26 cellular contexts compared by ENCODE assay signal in genomic region chr9:71936066-71936465, GRCh38. TPM values are rescaled to one million over a fixed set of nuclear protein-coding genes. Genes with fewer than 3 reads are reported as not detected.
DNase-seq lines count a peak whose midpoint lies in the region; ATAC-seq and TF ChIP-seq lines count a peak whose summit lies in the region.
"Had no signal": no experiment of that assay in that cellular context is flagged by ENCODE, and none has a peak within 500 bp of the region (broad histone marks: within the 10 kb centered on the region; RNA-seq: fewer than 3 reads in every experiment).

No MANE protein-coding gene starts in this region.

- H3K9ac ChIP-seq in GM23248: no peak overlapping the region
- H3K9ac ChIP-seq: BLaER1 had no signal

- POLR2A ChIA-PET in naive thymus-derived CD4-positive, alpha-beta T cell (lab: Charles Lee): interaction anchor here (1.1 kb wide), 1 partner anchor 181 kb away, joined by 3 read pairs; no protein-coding TSS in a partner anchor

- H3K27me3 Mint-ChIP-seq in naive thymus-derived CD4-positive, alpha-beta T cell: no peaks in the 10 kb centered on the region
- H3K27me3 Mint-ChIP-seq: activated naive CD4-positive, alpha-beta T cell treated with anti-CD3 and anti-CD28 coated beads, Interleukin-2, amount 10 ng/mL, durations not matched to agents 7 days and 5 days; naive thymus-derived CD8-positive, alpha-beta T cell; stimulated activated naive CD8-positive, alpha-beta T cell treated with anti-CD3 and anti-CD28 coated beads, Interleukin-15, amount 100 ng/mL, for 72 hours had no signal

- H3K4me1 ChIP-seq in GM23248 (ENCODE audit: insufficient read depth): peaks cover 20% of the 10 kb centered on the region
- peaks cover 22% of the 10 kb centered on the region for H3K4me1 ChIP-seq in suprapubic skin
- H3K4me1 ChIP-seq in naive thymus-derived CD4-positive, alpha-beta T cell (ENCODE audit: control insufficient read depth in 2 of 2, insufficient read depth in 2 of 2, low read length in 2 of 2): no peaks in the 10 kb centered on the region
- H3K4me1 ChIP-seq: BLaER1, left lung had no signal

- H3K36me3 ChIP-seq in GM23248 (ENCODE audit: low read depth): no peaks in the 10 kb centered on the region
- no peaks in the 10 kb centered on the region for H3K36me3 ChIP-seq in suprapubic skin
- no peaks in the 10 kb centered on the region for H3K36me3 ChIP-seq in naive thymus-derived CD4-positive, alpha-beta T cell (ENCODE audit: control insufficient read depth in 2 of 3, insufficient read depth in 3 of 3, low read length in 3 of 3)
- H3K36me3 ChIP-seq: cardiac muscle cell, left lung, transverse colon had no signal

- H3K79me2 ChIP-seq in GM23248 (ENCODE audit: insufficient read depth): peaks cover 82% of the 10 kb centered on the region

- peaks cover 0 to 18% (median 16%) of the 10 kb centered on the region in 5 donors for H3K36me3 Mint-ChIP-seq in naive thymus-derived CD4-positive, alpha-beta T cell

- peaks cover 3 to 55% (median 33%) of the 10 kb centered on the region in 7 donors for H3K4me1 Mint-ChIP-seq in naive thymus-derived CD4-positive, alpha-beta T cell
- H3K4me1 Mint-ChIP-seq: activated naive CD4-positive, alpha-beta T cell treated with anti-CD3 and anti-CD28 coated beads, Interleukin-2, amount 10 ng/mL, durations not matched to agents 7 days and 5 days had no signal

- H4K20me1 ChIP-seq in GM23248 (ENCODE audit: insufficient read depth): no peaks in the 10 kb centered on the region

- in situ Hi-C loops in GM23248 (cut with MboI): no loop called here

- no peak for TF ChIP-seq EP300 in suprapubic skin (IDR thresholded peaks at IDR 0.05)

- peak overlapping the region in 1 of 10 donors; percentile 9 for H3K4me3 Mint-ChIP-seq in naive thymus-derived CD4-positive, alpha-beta T cell
- H3K4me3 Mint-ChIP-seq: activated naive CD4-positive, alpha-beta T cell treated with anti-CD3 and anti-CD28 coated beads, Interleukin-2, amount 10 ng/mL, durations not matched to agents 7 days and 5 days; activated T-helper 1 cell treated with anti-CD3 and anti-CD28 coated beads, Interleukin-12 subunit alpha, Interleukin-12 subunit beta, Interleukin-2, Interleukin-4 antibody, amounts not matched to agents 30 ng/mL and 10 ng/mL and 1 ng/mL, durations not matched to agents 14 hours and 24 hours and 36 hours; mesothelial cell of epicardium; naive thymus-derived CD8-positive, alpha-beta T cell; stimulated activated naive CD8-positive, alpha-beta T cell treated with anti-CD3 and anti-CD28 coated beads, Interleukin-15, amount 100 ng/mL, for 72 hours; T-helper 2 cell treated with Interferon-gamma antibody and Interleukin-4, amounts not matched to agents 5 μg/mL and 100 μg/mL, for 36 hours had no signal

- no peak for ATAC-seq in GM21619 (IDR thresholded peaks at IDR 0.05; ENCODE audit: unreplicated experiment)
- no peak for ATAC-seq in naive thymus-derived CD4-positive, alpha-beta T cell
- ATAC-seq: left lung; naive thymus-derived CD8-positive, alpha-beta T cell; stimulated activated naive CD8-positive, alpha-beta T cell treated with anti-CD3 and anti-CD28 coated beads, Interleukin-15, amount 100 ng/mL, for 72 hours had no signal

- H3F3A ChIP-seq in GM23248 (ENCODE audit: insufficient read depth): peaks cover 15% of the 10 kb centered on the region

- H3K4me3 ChIP-seq in GM23248 (no peak overlapping the region), foreskin fibroblast (ENCODE audit: low read depth in 1 of 2, low read length in 2 of 2) (no peak overlapping the region), suprapubic skin (no peak overlapping the region)
- H3K4me3 ChIP-seq in naive thymus-derived CD4-positive, alpha-beta T cell (ENCODE audit: low read length): no peak overlapping the region
- H3K4me3 ChIP-seq: BLaER1, cardiac muscle cell, left lung, transverse colon had no signal

- no peak for TF ChIP-seq POLR2A in suprapubic skin (IDR thresholded peaks at IDR 0.05)

- no peak overlapping the region for H3K4me2 ChIP-seq in GM23248 (ENCODE audit: unreplicated experiment)
- H3K4me2 ChIP-seq: BLaER1 had no signal

- H3K9me2 ChIP-seq in GM23248 (ENCODE audit: insufficient read depth): no peaks in the 10 kb centered on the region

- H3K9me3 Mint-ChIP-seq in naive thymus-derived CD4-positive, alpha-beta T cell: peaks cover 0 to 4% (median 0%) of the 10 kb centered on the region in 11 donors
- H3K9me3 Mint-ChIP-seq: activated naive CD4-positive, alpha-beta T cell treated with anti-CD3 and anti-CD28 coated beads, Interleukin-2, amount 10 ng/mL, durations not matched to agents 7 days and 5 days; activated T-helper 1 cell treated with anti-CD3 and anti-CD28 coated beads, Interleukin-12 subunit alpha, Interleukin-12 subunit beta, Interleukin-2, Interleukin-4 antibody, amounts not matched to agents 30 ng/mL and 10 ng/mL and 1 ng/mL, durations not matched to agents 14 hours and 24 hours and 36 hours; stimulated activated naive CD8-positive, alpha-beta T cell treated with anti-CD3 and anti-CD28 coated beads, Interleukin-15, amount 100 ng/mL, for 72 hours; T-helper 2 cell treated with Interferon-gamma antibody and Interleukin-4, amounts not matched to agents 5 μg/mL and 100 μg/mL, for 36 hours had no signal

- intact Hi-C loops in naive thymus-derived CD4-positive, alpha-beta T cell (cut with micrococcal nuclease): no loop called here

- H3K27ac ChIP-seq in GM23248 (peak overlapping the region; percentile 2; the same call in 1 of the 2 replicates), angular gyrus (ENCODE audit: low read depth, low read length) (peak overlapping the region; percentile 91), suprapubic skin (peak overlapping the region; percentile 69)
- H3K27ac ChIP-seq in naive thymus-derived CD4-positive, alpha-beta T cell (ENCODE audit: low read depth, low read length): no peak overlapping the region
- H3K27ac ChIP-seq: BLaER1, cardiac muscle cell, HL-60, left lung, transverse colon had no signal

- H3K27ac Mint-ChIP-seq in naive thymus-derived CD4-positive, alpha-beta T cell: peak overlapping the region in 2 of 9 donors; percentile 14 to 65
- H3K27ac Mint-ChIP-seq: activated naive CD4-positive, alpha-beta T cell treated with anti-CD3 and anti-CD28 coated beads, Interleukin-2, amount 10 ng/mL, durations not matched to agents 7 days and 5 days; activated T-helper 1 cell treated with anti-CD3 and anti-CD28 coated beads, Interleukin-12 subunit alpha, Interleukin-12 subunit beta, Interleukin-2, Interleukin-4 antibody, amounts not matched to agents 30 ng/mL and 10 ng/mL and 1 ng/mL, durations not matched to agents 14 hours and 24 hours and 36 hours; mesothelial cell of epicardium; stimulated activated naive CD8-positive, alpha-beta T cell treated with anti-CD3 and anti-CD28 coated beads, Interleukin-15, amount 100 ng/mL, for 72 hours; T-helper 2 cell treated with Interferon-gamma antibody and Interleukin-4, amounts not matched to agents 5 μg/mL and 100 μg/mL, for 36 hours had no signal

- TF ChIP-seq CTCF in foreskin fibroblast (IDR thresholded peaks at IDR 0.05; ENCODE audit: low read depth, low read length) (no peak), suprapubic skin (IDR thresholded peaks at IDR 0.05) (no peak)

- no peaks in the 10 kb centered on the region for H3K9me3 ChIP-seq in GM23248 (ENCODE audit: low read depth)
- H3K9me3 ChIP-seq in suprapubic skin: no peaks in the 10 kb centered on the region
- H3K9me3 ChIP-seq in naive thymus-derived CD4-positive, alpha-beta T cell (ENCODE audit: control insufficient read depth in 2 of 3, low read length in 3 of 3): no peaks in the 10 kb centered on the region
- H3K9me3 ChIP-seq: BLaER1, left lung, transverse colon had no signal

- no peak overlapping the region for H2AFZ ChIP-seq in GM23248

- CTCF ChIA-PET in naive thymus-derived CD4-positive, alpha-beta T cell (lab: Charles Lee): interaction anchor here (0.6 kb wide), 1 partner anchor 21 kb away, joined by 5 read pairs; no protein-coding TSS in a partner anchor

- WGBS in GM23248 (ENCODE audit: low coverage in 1 of 2, low lambda C conversion rate in 2 of 2, missing lambda C conversion rate in 2 of 2), 2 experiments: 40 to 41% methylated on average over 1 of the region's 1 CpG
- WGBS in suprapubic skin: 35% methylated on average over 1 of the region's 1 CpG

- H3K27me3 ChIP-seq in GM23248 (replicated peaks; ENCODE audit: insufficient read depth) (no peaks in the 10 kb centered on the region), suprapubic skin (no peaks in the 10 kb centered on the region)
- no peaks in the 10 kb centered on the region for H3K27me3 ChIP-seq in naive thymus-derived CD4-positive, alpha-beta T cell (ENCODE audit: control insufficient read depth in 2 of 2, insufficient read depth in 2 of 2, low read length in 2 of 2)
- H3K27me3 ChIP-seq: BLaER1, cardiac muscle cell, left lung, transverse colon had no signal

- DNase-seq in GM23248: peak; percentile 27
- DNase-seq in foreskin fibroblast: peak; percentile 15 to 42
- no peak for DNase-seq in suprapubic skin (ENCODE audit: low spot score in 2 of 2)
- no peak for DNase-seq in NCI-H446 (lab: John Stamatoyannopoulos, UW)
- no peak for DNase-seq in stimulated activated CD4-positive, alpha-beta T cell treated with anti-CD3 and anti-CD28 coated beads, Interleukin-2, amount 100 ng/mL, for 24 hours
- DNase-seq in naive thymus-derived CD4-positive, alpha-beta T cell: no peak
- DNase-seq: ACHN; activated CD4-positive, alpha-beta T cell treated with anti-CD3 and anti-CD28 coated beads for 4 hours; activated naive CD4-positive, alpha-beta T cell treated with anti-CD3 and anti-CD28 coated beads, Interleukin-2, amount 10 ng/mL, durations not matched to agents 7 days and 5 days; amniotic stem cell; left lung; naive thymus-derived CD8-positive, alpha-beta T cell; NCI-H146; NCI-H510A treated with DMSO at 0.1 percent for 48 hours; occipital lobe; SHP77; stimulated activated naive CD8-positive, alpha-beta T cell treated with anti-CD3 and anti-CD28 coated beads, Interleukin-15, amount 100 ng/mL, for 72 hours; transverse colon had no signal

RNA-seq across cellular contexts. Expression of gene C9orf85, which starts 24.6 kb away (rescaled TPM):
- total RNA-seq in GM23248 (2014; rRNA removed; shearing (Covaris generic)): 12.1 and 16.3 TPM in 2 replicates
- polyA plus RNA-seq in GM23248 (2016; fragmentation: Nextera tagmentation; extraction: Ambion mirVana): 11.8 and 13.2 TPM in 2 replicates
- total RNA-seq in suprapubic skin: 10 to 100 TPM; 13.1 to 18.9 (median 16.4) TPM
- 10 to 100 TPM in 1 of 5 experiments, 1 to 10 TPM in 4; 4.8 to 10.3 (median 8.6) TPM for total RNA-seq in naive thymus-derived CD4-positive, alpha-beta T cell
- 10 to 100 TPM; 11.6 to 13.9 TPM for polyA plus RNA-seq in naive thymus-derived CD4-positive, alpha-beta T cell

RNA-seq across cellular contexts. Expression of gene ABHD17B, which starts 25.1 kb away (rescaled TPM):
- 10.7 and 14.4 TPM in 2 replicates for total RNA-seq in GM23248 (2014; rRNA removed; shearing (Covaris generic))
- 6.3 and 7.7 TPM in 2 replicates for polyA plus RNA-seq in GM23248 (2016; fragmentation: Nextera tagmentation; extraction: Ambion mirVana)
- total RNA-seq in suprapubic skin: 10 to 100 TPM; 22.4 to 40.7 (median 33.2) TPM
- 10 to 100 TPM in 4 of 5 experiments, 1 to 10 TPM in 1; 9.9 to 24.5 (median 18.7) TPM for total RNA-seq in naive thymus-derived CD4-positive, alpha-beta T cell
- 10 to 100 TPM; 23.6 to 26.1 TPM for polyA plus RNA-seq in naive thymus-derived CD4-positive, alpha-beta T cell

Comparison
In these comparisons a context has a peak if more than half of its experiments do, and no peak if none do; other contexts are left out.
1. DNase-seq: peak in GM23248 (single experiment) and foreskin fibroblast (2 of 2); none in suprapubic skin (0 of 2), NCI-H446 (0 of 2), stimulated activated CD4-positive, alpha-beta T cell treated with anti-CD3 and anti-CD28 coated beads, Interleukin-2, amount 100 ng/mL, for 24 hours (0 of 2) and naive thymus-derived CD4-positive, alpha-beta T cell (0 of 9).